Comparison of ENCODE assay signal across 9 cellular contexts in the genomic region with DNA sequence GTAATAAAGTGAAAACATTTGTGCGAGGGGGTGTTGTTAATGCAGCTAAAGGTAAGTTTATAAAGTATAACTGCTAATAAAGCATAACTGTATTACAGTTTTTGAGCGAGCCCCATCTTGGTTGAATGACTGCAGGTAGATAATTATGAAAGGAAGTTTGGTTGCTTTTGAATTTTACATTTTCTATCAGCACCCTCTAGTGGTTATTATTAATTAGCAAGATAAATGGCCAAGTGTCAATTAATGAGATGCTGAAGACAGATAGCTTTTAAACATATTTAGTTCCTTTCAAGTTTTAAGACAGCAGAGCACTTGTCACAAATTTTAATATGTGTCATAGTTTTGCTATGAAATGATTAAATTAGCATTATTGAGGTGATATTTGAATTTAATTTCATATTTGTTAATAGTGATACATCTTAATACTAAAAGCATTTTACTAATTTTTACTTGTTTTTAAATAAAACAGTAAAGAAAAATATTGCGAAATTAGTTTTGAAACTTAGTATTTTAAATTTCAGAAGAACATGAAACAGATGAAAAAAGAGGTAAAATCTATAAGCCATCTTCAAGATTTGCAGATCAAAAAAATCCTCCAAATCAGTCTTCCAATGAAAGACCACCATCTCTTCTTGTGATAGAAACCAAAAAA. TPM values are rescaled to one million over a fixed set of nuclear protein-coding genes. Genes with fewer than 3 reads are reported as not detected.
DNase-seq lines count a peak whose midpoint lies in the region; ATAC-seq, FAIRE-seq and TF ChIP-seq lines count a peak whose summit lies in the region.
"Had no signal": no experiment of that assay in that cellular context is flagged by ENCODE, and none has a peak within 500 bp of the region (broad histone marks: within the 10 kb centered on the region; RNA-seq: fewer than 3 reads in every experiment).

No MANE protein-coding gene starts in this region.

- TF ChIP-seq CTCF in DND-41 (IDR thresholded peaks at IDR 0.05; ENCODE audit: borderline replicate concordance, extremely low read depth, low read length, poor library complexity, severe bottlenecking) (peak; percentile 62), brain microvascular endothelial cell (IDR thresholded peaks at IDR 0.05; ENCODE audit: low read depth, low read length, missing control alignments) (peak; percentile 35)

- no peak overlapping the region for H3K27ac Mint-ChIP-seq in naive thymus-derived CD4-positive, alpha-beta T cell

- no peak for ATAC-seq in DND-41 (ENCODE audit: insufficient read depth, low read depth)
- peak; percentile 55 for ATAC-seq in naive thymus-derived CD4-positive, alpha-beta T cell

- H3K36me3 Mint-ChIP-seq in naive thymus-derived CD4-positive, alpha-beta T cell = peaks cover 6 to 45% (median 35%) of the 10 kb centered on the region in 5 donors

- peaks cover 4 to 32% (median 21%) of the 10 kb centered on the region in 7 donors for H3K4me1 Mint-ChIP-seq in naive thymus-derived CD4-positive, alpha-beta T cell

- peaks cover 67% of the 10 kb centered on the region for H3K79me2 ChIP-seq in DND-41 (ENCODE audit: insufficient read depth, low read length)

- H3K9me3 ChIP-seq in DND-41 (ENCODE audit: insufficient read depth, low read length, severe bottlenecking) = no peaks in the 10 kb centered on the region
- no peaks in the 10 kb centered on the region for H3K9me3 ChIP-seq in naive thymus-derived CD4-positive, alpha-beta T cell (ENCODE audit: control insufficient read depth in 2 of 3, low read length in 3 of 3)

- in situ Hi-C loops in brain microvascular endothelial cell (cut with HindIII; ENCODE audit: low pct_ligation_motif_present, low sequenced_read_pairs) = loop anchor here (25.0 kb wide), 1 partner anchor 429 kb away; a partner anchor contains a TSS

- no peaks in the 10 kb centered on the region for H3K27me3 ChIP-seq in DND-41 (ENCODE audit: insufficient read depth, low read length, poor library complexity)
- H3K27me3 ChIP-seq in brain microvascular endothelial cell (replicated peaks) = no peaks in the 10 kb centered on the region
- H3K27me3 ChIP-seq in naive thymus-derived CD4-positive, alpha-beta T cell (ENCODE audit: control insufficient read depth in 2 of 2, insufficient read depth in 2 of 2, low read length in 2 of 2) = no peaks in the 10 kb centered on the region

- H3K27ac ChIP-seq in DND-41 (ENCODE audit: low read length) (no peak overlapping the region), brain microvascular endothelial cell (no peak overlapping the region)
- H3K27ac ChIP-seq in naive thymus-derived CD4-positive, alpha-beta T cell (ENCODE audit: low read depth, low read length) = no peak overlapping the region

- DNase-seq in DND-41 (no peak), Kasumi-1 (lab: John Stamatoyannopoulos, UW) (peak; percentile 42 to 55), brain microvascular endothelial cell (no peak), GF-D8 (lab: John Stamatoyannopoulos, UW) (no peak), urothelium cell line (ENCODE audit: low spot score) (no peak), cortex of kidney (lab: John Stamatoyannopoulos, UW) (no peak)
- peak in 4 of 9 donors; percentile 6 to 22 (median 12) for DNase-seq in naive thymus-derived CD4-positive, alpha-beta T cell
- DNase-seq in activated CD8-positive, alpha-beta memory T cell treated with anti-CD3 and anti-CD28 coated beads for 24 hours = no peak

- POLR2A ChIA-PET in naive thymus-derived CD4-positive, alpha-beta T cell (lab: Charles Lee) = no interaction called here

- H3K9me3 Mint-ChIP-seq in naive thymus-derived CD4-positive, alpha-beta T cell = no peaks in the 10 kb centered on the region

- no peak overlapping the region for H2AFZ ChIP-seq in DND-41 (ENCODE audit: low read depth, low read length)

- intact Hi-C loops in naive thymus-derived CD4-positive, alpha-beta T cell (cut with micrococcal nuclease) = no loop called here

- CTCF ChIA-PET in naive thymus-derived CD4-positive, alpha-beta T cell (lab: Charles Lee) = no interaction called here

- H3K27me3 Mint-ChIP-seq in naive thymus-derived CD4-positive, alpha-beta T cell = no peaks in the 10 kb centered on the region

- H3K4me3 ChIP-seq in DND-41 (ENCODE audit: low read depth in 1 of 2, low read length in 2 of 2) = no peak overlapping the region
- H3K4me3 ChIP-seq in brain microvascular endothelial cell (ENCODE audit: low read depth, low read length) = no peak overlapping the region
- no peak overlapping the region for H3K4me3 ChIP-seq in naive thymus-derived CD4-positive, alpha-beta T cell (ENCODE audit: low read length)

- no peak overlapping the region for H3K9ac ChIP-seq in DND-41 (ENCODE audit: low read depth, low read length)

- peaks cover 24% of the 10 kb centered on the region; the same call in 1 of the 2 replicates for H4K20me1 ChIP-seq in DND-41 (ENCODE audit: insufficient read depth, low read length)

- H3K4me3 Mint-ChIP-seq in naive thymus-derived CD4-positive, alpha-beta T cell = no peak overlapping the region

- H3K4me1 ChIP-seq in DND-41 (ENCODE audit: insufficient read depth, low read length) = no peaks in the 10 kb centered on the region
- H3K4me1 ChIP-seq in naive thymus-derived CD4-positive, alpha-beta T cell (ENCODE audit: control insufficient read depth in 2 of 2, insufficient read depth in 2 of 2, low read length in 2 of 2) = no peaks in the 10 kb centered on the region

- H3K36me3 ChIP-seq in DND-41 (ENCODE audit: insufficient read depth, low read length) (peaks cover 91% of the 10 kb centered on the region), brain microvascular endothelial cell (replicated peaks) (peaks cover 25% of the 10 kb centered on the region)
- H3K36me3 ChIP-seq in naive thymus-derived CD4-positive, alpha-beta T cell (ENCODE audit: control insufficient read depth in 2 of 3, insufficient read depth in 3 of 3, low read length in 3 of 3) = peaks cover 12 to 54% (median 20%) of the 10 kb centered on the region in 3 experiments

- H3K4me2 ChIP-seq in DND-41 (ENCODE audit: insufficient read depth, low read length) = no peak overlapping the region

- no peak for FAIRE-seq in urothelium cell line (lab: Jason Lieb, UNC)

RNA-seq across cellular contexts. Expression of a gene that starts 15.1 kb away (rescaled TPM):
- 100 to 1,000 TPM; 132 to 172 (median 158) TPM for total RNA-seq in naive thymus-derived CD4-positive, alpha-beta T cell
- 100 to 1,000 TPM in 1 of 2 donors, 10 to 100 TPM in 1; 99.9 to 142 TPM for polyA plus RNA-seq in naive thymus-derived CD4-positive, alpha-beta T cell

RNA-seq across cellular contexts. Expression of a gene that starts 53.0 kb away (rescaled TPM):
- not detected for total RNA-seq in naive thymus-derived CD4-positive, alpha-beta T cell
- not detected for polyA plus RNA-seq in naive thymus-derived CD4-positive, alpha-beta T cell
- total RNA-seq: pulmonary artery endothelial cell had no signal

Comparison
In these comparisons a context has a peak if more than half of its experiments do, and no peak if none do; other contexts are left out.
1. DNase-seq: peak in Kasumi-1 (2 of 2); none in DND-41 (single experiment), brain microvascular endothelial cell (single experiment), activated CD8-positive, alpha-beta memory T cell treated with anti-CD3 and anti-CD28 coated beads for 24 hours (single experiment), GF-D8 (single experiment), urothelium cell line (single experiment) and cortex of kidney (single experiment).